In genomic region chr10:59668081-59668480, GRCh38 we compare ENCODE assay signal across 29 cellular contexts. TPM values are rescaled to one million over a fixed set of nuclear protein-coding genes. Genes with fewer than 3 reads are reported as not detected.
DNase-seq lines count a peak whose midpoint lies in the region; ATAC-seq, FAIRE-seq and TF ChIP-seq lines count a peak whose summit lies in the region.
"Had no signal": no experiment of that assay in that cellular context is flagged by ENCODE, and none has a peak within 500 bp of the region (broad histone marks: within the 10 kb centered on the region; RNA-seq: fewer than 3 reads in every experiment).

No MANE protein-coding gene starts in this region.

- H3K4me1 Mint-ChIP-seq in mesothelial cell of epicardium = no peaks in the 10 kb centered on the region

- TF ChIP-seq CTCF in K562 (IDR thresholded peaks at IDR 0.05 in 2 of 3, conservative IDR thresholded peaks at IDR 0.05 in 1 of 3; ENCODE audit: insufficient read depth in 2 of 3, low read depth in 1 of 3, low read length in 3 of 3) = no peak
- no peak for TF ChIP-seq CTCF in mesothelial cell of epicardium (IDR thresholded peaks at IDR 0.05; ENCODE audit: unreplicated experiment)

- no peak overlapping the region for H3K4me3 ChIP-seq in K562
- H3K4me3 ChIP-seq: adrenal gland, breast epithelium, colonic mucosa, GM23248 had no signal

- POLR2A ChIA-PET in K562 (lab: Yijun Ruan, JAX) = no interaction called here

- in situ Hi-C loops in K562 (cut with MboI) = no loop called here

- no peaks in the 10 kb centered on the region for H3K36me3 ChIP-seq in K562 (ENCODE audit: control insufficient read depth, insufficient read depth, low read length)
- H3K36me3 ChIP-seq: breast epithelium, colonic mucosa had no signal

- FAIRE-seq in K562 (lab: Jason Lieb, UNC) = no peak
- FAIRE-seq: GM19239, small intestine, TTC549 had no signal

- intact Hi-C loops in K562 (cut with micrococcal nuclease) = no loop called here

- H3K9ac ChIP-seq in K562 (ENCODE audit: insufficient read depth in 1 of 2, low read depth in 2 of 2, low read length in 2 of 2) = no peak overlapping the region
- H3K9ac ChIP-seq: GM23248 had no signal

- CTCF ChIA-PET in K562 (lab: Yijun Ruan, JAX; ENCODE audit: low intra/inter-chr PET ratio) = no interaction called here

- H3K9me3 ChIP-seq in K562 (replicated peaks; ENCODE audit: control insufficient read depth, insufficient read depth, low read depth, low read length) = no peaks in the 10 kb centered on the region
- H3K9me3 ChIP-seq: adrenal gland, breast epithelium, colonic mucosa had no signal

- no peak for TF ChIP-seq RAD21 in K562 (CRISPR knock-in tag; conservative IDR thresholded peaks at IDR 0.05 in 1 of 2, IDR thresholded peaks at IDR 0.05 in 1 of 2)

- BruUV-seq in K562 (replicated peaks; lab: Mats Ljungman, UMichigan) = no TSS peak

- H3K27ac Mint-ChIP-seq in mesothelial cell of epicardium = no peak overlapping the region
- H3K27ac Mint-ChIP-seq: activated T-cell treated with anti-CD3 and anti-CD28 coated beads, Interleukin-2, amount 50 U/mL, for 72 hours; type B pancreatic cell had no signal

- no peak overlapping the region for H3K4me2 ChIP-seq in K562 (ENCODE audit: insufficient read depth, low read length)

- H4K20me1 ChIP-seq in K562 (replicated peaks; ENCODE audit: control insufficient read depth, insufficient read depth, low read length) = no peaks in the 10 kb centered on the region

- no peak for TF ChIP-seq EP300 in K562 (IDR thresholded peaks at IDR 0.05; ENCODE audit: low read length)

- DNase-seq in NCI-H446 treated with DMSO at 0.1 percent for 48 hours (lab: John Stamatoyannopoulos, UW) (peak; percentile 14), NCI-H446 (lab: John Stamatoyannopoulos, UW) (no peak), NCI-H1694 treated with DMSO at 0.1 percent for 48 hours (lab: John Stamatoyannopoulos, UW) (peak; percentile 97), K562 (ENCODE audit: extremely low read depth in 1 of 4, low spot score in 3 of 4) (no peak), mesothelial cell of epicardium (ENCODE audit: low spot score in 2 of 2, unreplicated experiment in 2 of 2) (no peak), GM19240 (ENCODE audit: insufficient read length, low spot score) (no peak)
- DNase-seq: activated CD4-positive, alpha-beta T cell treated with anti-CD3 and anti-CD28 coated beads for 1 hour; activated naive CD4-positive, alpha-beta T cell treated with Interleukin-2 at 50 U/mL for 16 hours; activated T-cell treated with anti-CD3 and anti-CD28 coated beads, Interleukin-2, amount 50 U/mL, for 72 hours; adrenal gland; colonic mucosa; effector memory CD4-positive, alpha-beta T cell; erythroblast; foreskin keratinocyte; GM23248; left cardiac atrium; NCI-H1092 treated with DMSO at 0.1 percent for 48 hours; NCI-H2081 treated with DMSO at 0.1 percent for 48 hours; NCI-H526 treated with DMSO at 0.1 percent for 48 hours; nucleus accumbens; small intestine; stimulated activated CD4-positive, alpha-beta T cell treated with anti-CD3 and anti-CD28 coated beads, Interleukin-1b, Interleukin-23, amount 100 ng/mL, for 48 hours had no signal

- no peak for ATAC-seq in K562
- no peak for ATAC-seq in GM18505 (IDR thresholded peaks at IDR 0.05; ENCODE audit: unreplicated experiment)
- ATAC-seq in GM21528 (IDR thresholded peaks at IDR 0.05; ENCODE audit: low FRiP score, unreplicated experiment) = no peak
- ATAC-seq: activated T-cell treated with anti-CD3 and anti-CD28 coated beads, Interleukin-2, amount 50 U/mL, for 72 hours; foreskin keratinocyte; left cardiac atrium had no signal

- TF ChIP-seq POLR2A in K562 (conservative IDR thresholded peaks at IDR 0.05) (no peak), GM18505 (IDR thresholded peaks at IDR 0.05; ENCODE audit: borderline replicate concordance, extremely low read depth, insufficient read depth, insufficient read length) (no peak)

- H3K79me2 ChIP-seq in K562 (ENCODE audit: control insufficient read depth, insufficient read depth, low read length) = no peaks in the 10 kb centered on the region

- no peaks in the 10 kb centered on the region for H3K27me3 ChIP-seq in K562 (ENCODE audit: control insufficient read depth in 2 of 2, insufficient read depth in 2 of 2, low read length in 2 of 2)
- H3K27me3 ChIP-seq: adrenal gland, breast epithelium, colonic mucosa, foreskin keratinocyte had no signal

- H3K4me3 Mint-ChIP-seq in mesothelial cell of epicardium = no peak overlapping the region
- H3K4me3 Mint-ChIP-seq: activated T-cell treated with anti-CD3 and anti-CD28 coated beads, Interleukin-2, amount 50 U/mL, for 72 hours; type B pancreatic cell had no signal

- H3K36me3 Mint-ChIP-seq in mesothelial cell of epicardium = peaks cover 48% of the 10 kb centered on the region

- H3K9me1 ChIP-seq in K562 (ENCODE audit: control insufficient read depth, insufficient read depth, low read length) = no peaks in the 10 kb centered on the region

- peaks cover 13% of the 10 kb centered on the region for H3K9me3 Mint-ChIP-seq in mesothelial cell of epicardium

- 23% methylated on average over 4 of the region's 4 CpGs for WGBS in K562 (ENCODE audit: insufficient coverage, low coverage, missing lambda C conversion rate)

- no peak overlapping the region for H2AFZ ChIP-seq in K562 (ENCODE audit: low read depth, low read length)
- H2AFZ ChIP-seq: GM23248 had no signal

- H3K27ac ChIP-seq in K562 (ENCODE audit: extremely low read depth, low read depth, low read length) = no peak overlapping the region
- H3K27ac ChIP-seq: adrenal gland, breast epithelium, colonic mucosa, foreskin keratinocyte, GM23248, RWPE1 had no signal

- no peaks in the 10 kb centered on the region for H3K27me3 Mint-ChIP-seq in mesothelial cell of epicardium (ENCODE audit: low read depth)
- H3K27me3 Mint-ChIP-seq: type B pancreatic cell had no signal

- H3K4me1 ChIP-seq in K562 (replicated peaks in 1 of 2; ENCODE audit: control insufficient read depth in 2 of 2, insufficient read depth in 2 of 2, low read length in 2 of 2) = no peaks in the 10 kb centered on the region
- H3K4me1 ChIP-seq: breast epithelium, colonic mucosa, foreskin keratinocyte had no signal

TF ChIP-seq in K562, 482 proteins besides CTCF, POLR2A, EP300 and RAD21:
- TF ChIP-seq ZNF324 (CRISPR knock-in tag; IDR thresholded peaks at IDR 0.05) = peak; percentile 55; the same call in 1 of the 2 replicates
- TF ChIP-seq GABPB2 (CRISPR knock-in tag; conservative IDR thresholded peaks at IDR 0.05) = no peak
TF ChIP-seq in K562: peak in this region for 1.

RNA-seq across cellular contexts. Expression of gene SLC16A9, which starts 41.6 kb away (rescaled TPM):
- 3.9 and 5.7 TPM in 2 replicates for total RNA-seq in K562 (2011; cell fraction: chromatin; rRNA removed; ENCODE audit: low replicate concordance)
- total RNA-seq in K562 (2011; cell fraction: nucleolus; rRNA removed) = 2.8 and 3.8 TPM in 2 replicates
- total RNA-seq in K562 (2011; cell fraction: nucleoplasm; rRNA removed) = 3.4 and 6.9 TPM in 2 replicates
- total RNA-seq in K562 (2014; rRNA removed) = 1.5 and 1.6 TPM in 2 replicates
- total RNA-seq in K562 (2014; rRNA removed; fragmentation: Illumina TruSeq; extraction: Trizol) = 2.8 and 3.3 TPM in 2 replicates
- total RNA-seq in K562 (2015; rRNA removed; fragmentation: Illumina TruSeq; extraction: Trizol) = 2.5 and 2.6 TPM in 2 replicates
- 1.7 and 2.1 TPM in 2 replicates for total RNA-seq in K562 (2021)
- 6.4 and 7.6 TPM in 2 replicates for polyA plus RNA-seq in K562 (2011; rRNA removed)
- polyA plus RNA-seq in K562 (2011; cell fraction: cytosol; rRNA removed) = 1.4 and 5.5 TPM in 2 replicates
- 4.6 and 8.7 TPM in 2 replicates for polyA plus RNA-seq in K562 (2011; cell fraction: nucleus; rRNA removed)
- 1.1 and 1.2 TPM in 2 replicates for polyA plus RNA-seq in K562 (2012)
- polyA plus RNA-seq in K562 (2014; fragmentation: Illumina TruSeq; extraction: Trizol) = 1.9 and 2.5 TPM in 2 replicates
- 1 to 10 TPM in 1 of 2 experiments, under 1 TPM in 1; 0.90 to 1.0 TPM for polyA plus RNA-seq in K562 (2014; fragmentation: Nextera tagmentation; extraction: Ambion mirVana)
- 1.6 and 2.1 TPM in 2 replicates for polyA plus RNA-seq in K562 (2014; rRNA removed)
- polyA minus RNA-seq in K562 (2011; rRNA and poly(A)+ RNA removed) = 4.8 and 6.6 TPM in 2 replicates
- polyA minus RNA-seq in K562 (2011; cell fraction: cytosol; rRNA and poly(A)+ RNA removed) = 0.95 and 2.2 TPM in 2 replicates
- 1.5 and 3.2 TPM in 2 replicates for polyA minus RNA-seq in K562 (2011; cell fraction: nucleus; rRNA and poly(A)+ RNA removed)
- 16.0 to 18.0 TPM (median 17.6 TPM) in 3 replicates for total RNA-seq in mesothelial cell of epicardium
- total RNA-seq: GM23248 had no signal
- polyA plus RNA-seq: GM23248 had no signal

Comparison
In these comparisons a context has a peak if more than half of its experiments do, and no peak if none do; other contexts are left out.
1. DNase-seq: peak in NCI-H446 treated with DMSO at 0.1 percent for 48 hours (single experiment) and NCI-H1694 treated with DMSO at 0.1 percent for 48 hours (single experiment); none in NCI-H446 (0 of 2), K562 (0 of 4), mesothelial cell of epicardium (0 of 2) and GM19240 (single experiment).